In genomic region chr1:54857066-54857660, GRCh38 we compare ENCODE assay signal across 1 cellular context.
TF ChIP-seq lines count a peak whose summit lies in the region.

No MANE protein-coding gene starts in this region.

TF ChIP-seq in HCT116, 20 proteins besides CTCF, POLR2A, EP300 and RAD21 (continued from another document):
- TF ChIP-seq TCF7L2 (IDR thresholded peaks at IDR 0.05; ENCODE audit: borderline replicate concordance, extremely low read depth, insufficient read depth, insufficient read length) (no peak), ZNF274 (IDR thresholded peaks at IDR 0.05; ENCODE audit: low read depth, low read length) (no peak), SIN3A (IDR thresholded peaks at IDR 0.05; ENCODE audit: low read depth) (no peak), FOSL1 (IDR thresholded peaks at IDR 0.05; ENCODE audit: low read depth) (no peak), ZFX (IDR thresholded peaks at IDR 0.05) (no peak), SRF (IDR thresholded peaks at IDR 0.05; ENCODE audit: low read depth) (no peak), EZH2phosphoT487 (IDR thresholded peaks at IDR 0.05; ENCODE audit: borderline replicate concordance) (no peak), CEBPB (IDR thresholded peaks at IDR 0.05; ENCODE audit: low read depth) (no peak), ZBTB33 (IDR thresholded peaks at IDR 0.05; ENCODE audit: extremely low read depth, insufficient replicate concordance, low read length) (no peak), ATF3 (IDR thresholded peaks at IDR 0.05) (no peak)
TF ChIP-seq in HCT116: peak in this region for 0.
